In genomic region chr6:33633462-33634158, GRCh38 we compare ENCODE assay signal across 8 cellular contexts. TPM values are rescaled to one million over a fixed set of nuclear protein-coding genes. Genes with fewer than 3 reads are reported as not detected.
DNase-seq lines count a peak whose midpoint lies in the region; ATAC-seq and TF ChIP-seq lines count a peak whose summit lies in the region.

No MANE protein-coding gene starts in this region.

- H3K27ac ChIP-seq in heart right ventricle = peak overlapping the region in 8 of 10 donors; percentile 35 to 69 (median 54)

- DNase-seq in Right ventricle myocardium inferior (ENCODE audit: missing footprints) (peak; percentile 86), cardiac septum (ENCODE audit: low spot score) (no peak), SK-MEL-5 (ENCODE audit: low read depth, low spot score) (peak; percentile 36), heart right ventricle (peak; percentile 65 to 79), posterior cingulate gyrus (peak in 6 of 10 donors; percentile 9 to 91 (median 51))
- DNase-seq in activated naive CD8-positive, alpha-beta T cell treated with anti-CD3 and anti-CD28 coated beads for 36 hours = peak; percentile 72

- H3K27ac Mint-ChIP-seq in activated naive CD8-positive, alpha-beta T cell treated with anti-CD3 and anti-CD28 coated beads for 36 hours = peak overlapping the region; percentile 4

- intact Hi-C loops in Right ventricle myocardium inferior (cut with DNase I) = loop anchor here (5.0 kb wide), 1 partner anchor 39 kb away; no protein-coding TSS in a partner anchor
- intact Hi-C loops in cardiac septum (cut with DNase I) = loop anchor here (2.0 kb wide), 1 partner anchor 45 kb away; no protein-coding TSS in a partner anchor
- intact Hi-C loops in heart right ventricle (cut with DNase I) = loop anchor here in 6 of 10 donors (2.0 to 10.0 kb wide), 4 partner anchors 39 to 49 kb away; partner anchors contain the start of gene BAK1 (in 1 of the 6)
- intact Hi-C loops in posterior cingulate gyrus (cut with DNase I) = loop anchor here (2.0 kb wide), 1 partner anchor 43 kb away; no protein-coding TSS in a partner anchor

- no peaks in the 10 kb centered on the region for H3K36me3 ChIP-seq in heart right ventricle

- in situ Hi-C loops in SK-MEL-5 (cut with HindIII; ENCODE audit: low pct_unique_long_range_greater_than_20kb, low sequenced_read_pairs) = no loop called here

- 1% methylated on average over 61 to 86 of the region's 86 CpGs for WGBS in heart right ventricle, 2 donors

- peaks cover 14% of the 10 kb centered on the region for H3K36me3 Mint-ChIP-seq in activated naive CD8-positive, alpha-beta T cell treated with anti-CD3 and anti-CD28 coated beads for 36 hours

- ATAC-seq in Right ventricle myocardium inferior (peak; percentile 85), HG03439 (IDR thresholded peaks at IDR 0.05; ENCODE audit: unreplicated experiment) (peak; percentile 55), heart right ventricle (peak; percentile 78 to 89 (median 86)), GM21529 (IDR thresholded peaks at IDR 0.05; ENCODE audit: unreplicated experiment) (no peak)

- TF ChIP-seq CTCF in heart right ventricle (IDR thresholded peaks at IDR 0.05) = no peak

- peaks cover 27% of the 10 kb centered on the region for H3K4me1 Mint-ChIP-seq in activated naive CD8-positive, alpha-beta T cell treated with anti-CD3 and anti-CD28 coated beads for 36 hours

- no peaks in the 10 kb centered on the region for H3K27me3 Mint-ChIP-seq in activated naive CD8-positive, alpha-beta T cell treated with anti-CD3 and anti-CD28 coated beads for 36 hours

- H3K4me1 ChIP-seq in heart right ventricle = peaks cover 9 to 30% (median 24%) of the 10 kb centered on the region in 9 donors

- peak overlapping the region; percentile 75 for H3K4me3 Mint-ChIP-seq in activated naive CD8-positive, alpha-beta T cell treated with anti-CD3 and anti-CD28 coated beads for 36 hours

- H3K4me3 ChIP-seq in heart right ventricle = peak overlapping the region in 9 of 10 donors; percentile 30 to 55 (median 48)

- H3K9me3 Mint-ChIP-seq in activated naive CD8-positive, alpha-beta T cell treated with anti-CD3 and anti-CD28 coated beads for 36 hours = no peaks in the 10 kb centered on the region

- H3K27me3 ChIP-seq in heart right ventricle = peaks cover 0 to 13% (median 0%) of the 10 kb centered on the region in 7 donors

- no peaks in the 10 kb centered on the region for H3K9me3 ChIP-seq in heart right ventricle

RNA-seq across cellular contexts. Expression of gene ITPR3, which starts 12.5 kb away (rescaled TPM):
- 8.0 TPM for total RNA-seq in Right ventricle myocardium inferior
- 6.9 TPM for total RNA-seq in cardiac septum
- total RNA-seq in SK-MEL-5 (2014; rRNA removed; shearing (Covaris generic)) = 4.2 and 4.3 TPM in 2 replicates
- polyA plus RNA-seq in SK-MEL-5 (2015; cell fraction: cytosol; rRNA removed) = 9.7 and 14.3 TPM in 2 replicates
- polyA plus RNA-seq in SK-MEL-5 (2015; cell fraction: nucleus; rRNA removed) = 30.6 and 38.3 TPM in 2 replicates
- 10 to 100 TPM; 35.5 to 36.6 TPM for total RNA-seq in activated naive CD8-positive, alpha-beta T cell treated with anti-CD3 and anti-CD28 coated beads for 36 hours
- total RNA-seq in heart right ventricle = 10 to 100 TPM in 1 of 10 donors, 1 to 10 TPM in 9; 3.2 to 16.7 (median 5.5) TPM
- polyA plus RNA-seq in heart right ventricle = 10 to 100 TPM in 1 of 2 donors, 1 to 10 TPM in 1; 7.8 to 12.6 TPM

RNA-seq across cellular contexts. Expression of gene BAK1, which starts 53.5 kb away (rescaled TPM):
- total RNA-seq in Right ventricle myocardium inferior (25.4 TPM), cardiac septum (18.8 TPM), heart right ventricle (10 to 100 TPM; 16.0 to 26.4 (median 18.7) TPM)
- 11.2 and 11.9 TPM in 2 replicates for total RNA-seq in SK-MEL-5 (2014; rRNA removed; shearing (Covaris generic))
- polyA plus RNA-seq in SK-MEL-5 (2015; cell fraction: cytosol; rRNA removed) = 25.0 and 30.8 TPM in 2 replicates
- polyA plus RNA-seq in SK-MEL-5 (2015; cell fraction: nucleus; rRNA removed) = 18.3 and 24.2 TPM in 2 replicates
- total RNA-seq in activated naive CD8-positive, alpha-beta T cell treated with anti-CD3 and anti-CD28 coated beads for 36 hours = 10 to 100 TPM; 32.0 to 34.3 TPM
- polyA plus RNA-seq in heart right ventricle = 10 to 100 TPM; 12.6 to 37.6 TPM
